Comparison of ENCODE assay signal across 1 cellular context in genomic region chr19:50461066-50461875, GRCh38.
TF ChIP-seq lines count a peak whose summit lies in the region.

No MANE protein-coding gene starts in this region.

TF ChIP-seq in GM12878, 131 proteins besides CTCF, POLR2A, EP300 and RAD21:
- no peak for TF ChIP-seq PAX5 (IDR thresholded peaks at IDR 0.05; ENCODE audit: borderline replicate concordance, low read depth, low read length)
- TF ChIP-seq BHLHE40 (IDR thresholded peaks at IDR 0.05; ENCODE audit: borderline replicate concordance in 1 of 2, low read depth in 2 of 2, low read length in 1 of 2): peak in 1 of 2 experiments; percentile 32; a peak in 1 of 4 replicates
- 0 out of 2 replicates have a peak, but pooled peaks have one; percentile 30 for TF ChIP-seq ZNF217 (IDR thresholded peaks at IDR 0.05)
- TF ChIP-seq MYB (IDR thresholded peaks at IDR 0.05; ENCODE audit: borderline replicate concordance, low read depth, low read length): no peak
- no peak for TF ChIP-seq E4F1 (IDR thresholded peaks at IDR 0.05; ENCODE audit: borderline replicate concordance, partially characterized antibody)
- TF ChIP-seq EGR1 (IDR thresholded peaks at IDR 0.05; ENCODE audit: borderline replicate concordance in 1 of 2, low read depth in 2 of 2, low read length in 2 of 2): no peak
- peak; percentile 11; the same call in 1 of the 2 replicates for TF ChIP-seq IRF3 (IDR thresholded peaks at IDR 0.05)
- no peak for TF ChIP-seq CHD4 (IDR thresholded peaks at IDR 0.05)
- peak; percentile 75 for TF ChIP-seq NBN (IDR thresholded peaks at IDR 0.05)
- peak; percentile 84 for TF ChIP-seq YY1 (IDR thresholded peaks at IDR 0.05; ENCODE audit: low read depth, low read length)
- TF ChIP-seq FOS (IDR thresholded peaks at IDR 0.05; ENCODE audit: borderline replicate concordance, extremely low read depth, insufficient read length): no peak
- no peak for TF ChIP-seq SPI1 (IDR thresholded peaks at IDR 0.05; ENCODE audit: borderline replicate concordance, insufficient read depth, low read depth, low read length)
- TF ChIP-seq SMARCA5 (IDR thresholded peaks at IDR 0.05): peak; percentile 85
- no peak; the same call in 1 of the 2 replicates for TF ChIP-seq BACH1 (IDR thresholded peaks at IDR 0.05; ENCODE audit: borderline replicate concordance)
- no peak for TF ChIP-seq MEF2B (IDR thresholded peaks at IDR 0.05; ENCODE audit: partially characterized antibody, poor library complexity, severe bottlenecking)
- no peak for TF ChIP-seq SREBF1 (IDR thresholded peaks at IDR 0.05; ENCODE audit: low read length)
- no peak for TF ChIP-seq POLR2AphosphoS5 (IDR thresholded peaks at IDR 0.05; ENCODE audit: low read length)
- TF ChIP-seq RELA (IDR thresholded peaks at IDR 0.05; ENCODE audit: borderline replicate concordance, partially characterized antibody): no peak
- TF ChIP-seq YBX1 (IDR thresholded peaks at IDR 0.05): no peak
- no peak for TF ChIP-seq JUNB (IDR thresholded peaks at IDR 0.05)
- no peak for TF ChIP-seq E2F4 (IDR thresholded peaks at IDR 0.05; ENCODE audit: low read depth, low read length)
- TF ChIP-seq EZH2 (IDR thresholded peaks at IDR 0.05; ENCODE audit: borderline replicate concordance, control insufficient read depth, low read depth, low read length): no peak
- TF ChIP-seq ZNF274 (IDR thresholded peaks at IDR 0.05; ENCODE audit: insufficient read depth, insufficient read length): no peak
- TF ChIP-seq ZBED1 (IDR thresholded peaks at IDR 0.05; ENCODE audit: borderline replicate concordance): no peak
- no peak for TF ChIP-seq ZBTB40 (IDR thresholded peaks at IDR 0.05; ENCODE audit: borderline replicate concordance)
- TF ChIP-seq MEF2A (IDR thresholded peaks at IDR 0.05; ENCODE audit: insufficient read depth, low read depth, low read length): no peak
- no peak for TF ChIP-seq TCF7 (IDR thresholded peaks at IDR 0.05; ENCODE audit: borderline replicate concordance)
- no peak for TF ChIP-seq ASH2L (IDR thresholded peaks at IDR 0.05; ENCODE audit: borderline replicate concordance, low read depth)
- no peak for TF ChIP-seq IRF4 (IDR thresholded peaks at IDR 0.05; ENCODE audit: low read depth, low read length)
- 0 out of 2 replicates have a peak, but pooled peaks have one; percentile 14 for TF ChIP-seq CREM (IDR thresholded peaks at IDR 0.05; ENCODE audit: low read depth)
- no peak for TF ChIP-seq CREB1 (IDR thresholded peaks at IDR 0.05; ENCODE audit: low read depth)
- peak; percentile 72 for TF ChIP-seq PKNOX1 (IDR thresholded peaks at IDR 0.05)
- TF ChIP-seq LARP7 (IDR thresholded peaks at IDR 0.05): peak; percentile 54
- no peak for TF ChIP-seq SRF (IDR thresholded peaks at IDR 0.05; ENCODE audit: low read depth in 2 of 2, low read length in 2 of 2)
- TF ChIP-seq MAX (IDR thresholded peaks at IDR 0.05; ENCODE audit: low read depth, low read length): no peak
- TF ChIP-seq MTA3 (IDR thresholded peaks at IDR 0.05; ENCODE audit: borderline replicate concordance, low read length): no peak
- TF ChIP-seq CBX5 (IDR thresholded peaks at IDR 0.05; ENCODE audit: low read depth): no peak
- TF ChIP-seq NR2C1 (IDR thresholded peaks at IDR 0.05): no peak
- no peak for TF ChIP-seq SREBF2 (IDR thresholded peaks at IDR 0.05; ENCODE audit: low read length)
- no peak for TF ChIP-seq RAD51 (IDR thresholded peaks at IDR 0.05)
- TF ChIP-seq TBL1XR1 (IDR thresholded peaks at IDR 0.05; ENCODE audit: low read depth, low read length): no peak
- TF ChIP-seq ZZZ3 (IDR thresholded peaks at IDR 0.05; ENCODE audit: control insufficient read depth, insufficient read length, low read depth): no peak
- TF ChIP-seq HDAC2 (IDR thresholded peaks at IDR 0.05): no peak
- no peak for TF ChIP-seq ZBTB11 (CRISPR knock-in tag; IDR thresholded peaks at IDR 0.05)
- TF ChIP-seq SMC3 (IDR thresholded peaks at IDR 0.05; ENCODE audit: borderline replicate concordance, low read length): peak; percentile 96
- TF ChIP-seq RBBP5 (conservative IDR thresholded peaks at IDR 0.05): no peak
- no peak for TF ChIP-seq ZBTB33 (IDR thresholded peaks at IDR 0.05)
- TF ChIP-seq ZNF384 (IDR thresholded peaks at IDR 0.05; ENCODE audit: borderline replicate concordance, low read depth, low read length): peak; percentile 75; the same call in 1 of the 2 replicates
- no peak for TF ChIP-seq KAT2A (conservative IDR thresholded peaks at IDR 0.05; ENCODE audit: control insufficient read depth, low read depth, low read length)
- TF ChIP-seq TAF1 (IDR thresholded peaks at IDR 0.05; ENCODE audit: borderline replicate concordance, low read depth, low read length): no peak
